Comparison of ENCODE assay signal across 29 cellular contexts in the genomic region with DNA sequence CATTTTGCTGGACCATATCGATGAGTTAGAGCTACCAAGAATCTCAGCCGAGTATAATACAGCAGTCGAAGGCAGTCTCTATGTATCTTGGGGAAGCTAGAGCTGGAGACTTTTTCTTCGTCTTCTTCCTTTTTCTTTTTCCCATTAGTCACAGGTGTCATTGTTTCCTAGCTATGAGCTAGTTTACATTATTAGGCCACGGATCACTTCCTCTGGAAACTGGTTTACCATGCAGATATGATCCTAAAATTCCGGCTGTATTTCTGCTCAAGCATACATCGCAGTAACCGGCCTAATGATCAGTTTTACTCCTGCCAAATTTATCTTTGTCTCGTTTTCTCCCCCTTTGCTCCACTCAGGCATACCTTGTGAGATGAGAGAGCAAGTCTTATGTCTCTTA.
"Had no signal": no experiment of that assay in that cellular context is flagged by ENCODE, and none has a peak within 500 bp of the region (broad histone marks: within the 10 kb centered on the region; RNA-seq: fewer than 3 reads in every experiment).

No MANE protein-coding gene starts in this region.

- H3K4me3 Mint-ChIP-seq: activated CD4-positive, alpha-beta T cell treated with anti-CD3 and anti-CD28 coated beads for 36 hours; activated CD8-positive, alpha-beta memory T cell treated with anti-CD3 and anti-CD28 coated beads, Interleukin-2, amount 10 ng/mL, durations not matched to agents 7 days and 5 days; activated CD8-positive, alpha-beta T cell treated with anti-CD3 and anti-CD28 coated beads, Interleukin-2, amount 10 ng/mL, durations not matched to agents 7 days and 5 days; activated naive CD4-positive, alpha-beta T cell treated with anti-CD3 and anti-CD28 coated beads, Interleukin-2, amount 50 U/mL, for 24 hours; activated naive CD8-positive, alpha-beta T cell treated with anti-CD3 and anti-CD28 coated beads, Interleukin-2, amount 50 U/mL, for 24 hours; central memory CD8-positive, alpha-beta T cell; dendritic cell treated with granulocyte-macrophage colony-stimulating factor and Interleukin-4, amounts not matched to agents 40 ng/mL and 50 ng/mL, for 4 days; natural killer cell; stimulated activated naive CD8-positive, alpha-beta T cell treated with anti-CD3 and anti-CD28 coated beads, Interleukin-15, Interleukin-2, amounts not matched to agents 100 ng/mL and 50 ng/mL, for 24 hours; T-cell had no signal

- H3K9me3 Mint-ChIP-seq: activated naive CD4-positive, alpha-beta T cell treated with anti-CD3 and anti-CD28 coated beads, Interleukin-2, amount 50 U/mL, for 24 hours; activated naive CD8-positive, alpha-beta T cell treated with anti-CD3 and anti-CD28 coated beads, Interleukin-2, amount 50 U/mL, for 24 hours; activated T-helper 2 cell treated with anti-CD3 and anti-CD28 coated beads, Interferon-gamma antibody, Interleukin-2, Interleukin-4, amounts not matched to agents 10 μg/mL and 5 μg/mL and 100 μg/mL, durations not matched to agents 14 hours and 24 hours and 36 hours; central memory CD8-positive, alpha-beta T cell; dendritic cell treated with granulocyte-macrophage colony-stimulating factor and Interleukin-4, amounts not matched to agents 40 ng/mL and 50 ng/mL, for 4 days; natural killer cell; stimulated activated naive CD8-positive, alpha-beta T cell treated with anti-CD3 and anti-CD28 coated beads, Interleukin-15, Interleukin-2, amounts not matched to agents 100 ng/mL and 50 ng/mL, for 24 hours; T-cell had no signal

- H3K4me3 ChIP-seq: breast epithelium, heart left ventricle, left lung, lower lobe of right lung, skin epidermis, thoracic aorta, uterus had no signal

- H3K4me1 ChIP-seq: breast epithelium, left lung, uterus had no signal

- H3K27me3 Mint-ChIP-seq: activated CD4-positive, alpha-beta T cell treated with anti-CD3 and anti-CD28 coated beads for 36 hours; activated CD8-positive, alpha-beta memory T cell treated with anti-CD3 and anti-CD28 coated beads, Interleukin-2, amount 10 ng/mL, durations not matched to agents 7 days and 5 days; activated naive CD4-positive, alpha-beta T cell treated with anti-CD3 and anti-CD28 coated beads, Interleukin-2, amount 50 U/mL, for 24 hours; activated naive CD8-positive, alpha-beta T cell treated with anti-CD3 and anti-CD28 coated beads, Interleukin-2, amount 50 U/mL, for 24 hours; central memory CD8-positive, alpha-beta T cell; dendritic cell treated with granulocyte-macrophage colony-stimulating factor and Interleukin-4, amounts not matched to agents 40 ng/mL and 50 ng/mL, for 4 days; stimulated activated naive CD8-positive, alpha-beta T cell treated with anti-CD3 and anti-CD28 coated beads, Interleukin-15, Interleukin-2, amounts not matched to agents 100 ng/mL and 50 ng/mL, for 24 hours; T-cell had no signal

- ATAC-seq: activated CD4-positive, alpha-beta T cell treated with anti-CD3 and anti-CD28 coated beads for 36 hours; activated CD8-positive, alpha-beta memory T cell treated with anti-CD3 and anti-CD28 coated beads, Interleukin-2, amount 10 ng/mL, durations not matched to agents 7 days and 5 days; activated CD8-positive, alpha-beta T cell treated with anti-CD3 and anti-CD28 coated beads, Interleukin-2, amount 10 ng/mL, durations not matched to agents 7 days and 5 days; activated naive CD8-positive, alpha-beta T cell treated with anti-CD3 and anti-CD28 coated beads, Interleukin-2, amount 50 U/mL, for 24 hours; esophagus mucosa; foreskin keratinocyte; heart left ventricle; left lung; lower lobe of right lung; natural killer cell; sciatic nerve; T-cell had no signal

- DNase-seq: activated CD4-positive, alpha-beta T cell treated with anti-CD3 and anti-CD28 coated beads for 36 hours; activated CD4-positive, CD25-positive, alpha-beta regulatory T cell; activated CD8-positive, alpha-beta memory T cell treated with anti-CD3 and anti-CD28 coated beads, Interleukin-2, amount 10 ng/mL, durations not matched to agents 7 days and 5 days; activated CD8-positive, alpha-beta T cell treated with anti-CD3 and anti-CD28 coated beads, Interleukin-2, amount 10 ng/mL, durations not matched to agents 7 days and 5 days; activated naive CD8-positive, alpha-beta T cell treated with anti-CD3 and anti-CD28 coated beads, Interleukin-2, amount 50 U/mL, for 24 hours; activated T-cell treated with anti-CD3 and anti-CD28 coated beads, Interleukin-2, amount 50 U/mL, for 48 hours; effector CD8-positive, alpha-beta T cell; foreskin keratinocyte; heart left ventricle; kidney glomerular epithelial cell; left lung; lower lobe of right lung; mesendoderm; natural killer cell; stimulated activated CD4-positive, alpha-beta T cell treated with anti-CD3 and anti-CD28 coated beads, Interleukin-12 subunit alpha, Interleukin-12 subunit beta, amount 100 ng/mL, for 4 hours; stimulated activated CD4-positive, alpha-beta T cell treated with anti-CD3 and anti-CD28 coated beads, Interleukin-4, amount 100 ng/mL, for 1 hour; T-cell; trophoblast cell; uterus had no signal

- H3K36me3 ChIP-seq: breast epithelium, heart left ventricle, lower lobe of right lung, thoracic aorta, uterus had no signal

- H3K27ac ChIP-seq: breast epithelium, foreskin keratinocyte, heart left ventricle, left lung, lower lobe of right lung, skin epidermis, thoracic aorta, uterus had no signal

- H3K36me3 Mint-ChIP-seq: activated CD8-positive, alpha-beta memory T cell treated with anti-CD3 and anti-CD28 coated beads, Interleukin-2, amount 10 ng/mL, durations not matched to agents 7 days and 5 days; natural killer cell had no signal

- H3K27me3 ChIP-seq: breast epithelium, foreskin keratinocyte, heart left ventricle, left lung, uterus had no signal

- H3K27ac Mint-ChIP-seq: activated CD4-positive, alpha-beta T cell treated with anti-CD3 and anti-CD28 coated beads for 36 hours; activated CD8-positive, alpha-beta memory T cell treated with anti-CD3 and anti-CD28 coated beads, Interleukin-2, amount 10 ng/mL, durations not matched to agents 7 days and 5 days; activated CD8-positive, alpha-beta T cell treated with anti-CD3 and anti-CD28 coated beads, Interleukin-2, amount 10 ng/mL, durations not matched to agents 7 days and 5 days; activated naive CD4-positive, alpha-beta T cell treated with anti-CD3 and anti-CD28 coated beads, Interleukin-2, amount 50 U/mL, for 24 hours; activated naive CD8-positive, alpha-beta T cell treated with anti-CD3 and anti-CD28 coated beads, Interleukin-2, amount 50 U/mL, for 24 hours; activated T-helper 2 cell treated with anti-CD3 and anti-CD28 coated beads, Interferon-gamma antibody, Interleukin-2, Interleukin-4, amounts not matched to agents 10 μg/mL and 5 μg/mL and 100 μg/mL, durations not matched to agents 14 hours and 24 hours and 36 hours; dendritic cell treated with granulocyte-macrophage colony-stimulating factor and Interleukin-4, amounts not matched to agents 40 ng/mL and 50 ng/mL, for 4 days; T-cell had no signal

- H3K4me1 Mint-ChIP-seq: activated CD4-positive, alpha-beta T cell treated with anti-CD3 and anti-CD28 coated beads for 36 hours; activated CD8-positive, alpha-beta memory T cell treated with anti-CD3 and anti-CD28 coated beads, Interleukin-2, amount 10 ng/mL, durations not matched to agents 7 days and 5 days; T-cell had no signal

- H3K9me3 ChIP-seq: breast epithelium, heart left ventricle, left lung, lower lobe of right lung, thoracic aorta, uterus had no signal
